ENCODE assay signal across 20 cellular contexts in the genomic region with DNA sequence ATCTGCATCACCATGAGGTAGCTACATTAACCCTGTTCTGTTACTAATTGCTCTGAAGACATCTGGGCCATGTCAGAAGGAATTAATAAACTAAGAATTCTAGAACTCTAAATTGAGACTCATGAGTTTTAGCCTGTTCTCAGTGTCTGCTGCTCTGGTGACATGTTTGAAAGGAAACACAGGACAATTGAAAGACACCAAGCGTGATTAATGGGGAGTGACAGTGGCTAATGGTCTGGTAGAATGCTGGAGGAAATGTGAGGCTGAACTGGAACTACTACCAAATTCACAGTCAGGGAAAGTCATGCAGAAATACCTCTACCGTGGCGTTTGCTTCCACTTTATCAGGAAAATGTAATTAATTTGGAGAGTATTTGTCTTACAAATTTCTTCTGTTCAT.
"Had no signal": no experiment of that assay in that cellular context is flagged by ENCODE, and none has a peak within 500 bp of the region (broad histone marks: within the 10 kb centered on the region; RNA-seq: fewer than 3 reads in every experiment).

No MANE protein-coding gene starts in this region.

- H3K36me3 ChIP-seq: SJSA1 had no signal

- H3K4me2 ChIP-seq: KMS-11 had no signal

- H3K9me3 ChIP-seq: SJSA1 had no signal

- H3K4me3 ChIP-seq: SJSA1, SK-N-MC had no signal

- H3K27ac ChIP-seq: KMS-11, SJSA1, SK-N-MC had no signal

- H3K4me1 ChIP-seq: SJSA1 had no signal

- H3K9ac ChIP-seq: KMS-11 had no signal

- H3K27me3 ChIP-seq: SJSA1 had no signal

- DNase-seq: Kasumi-1, MV-4-11, NCI-H1048, NCI-H1105, NCI-H1436 treated with DMSO at 0.1 percent for 48 hours, NCI-H1694, NCI-H187 treated with DMSO at 0.1 percent for 48 hours, NCI-H2029 treated with DMSO at 0.1 percent for 48 hours, NCI-H226, NCI-H446, NCI-H510A, NCI-H524 treated with DMSO at 0.1 percent for 48 hours, NCI-H69, NCI-H774, Right ventricle myocardium superior, RPMI8226, SIG-M5 had no signal
